ENCODE assay signal across 18 cellular contexts in the genomic region with DNA sequence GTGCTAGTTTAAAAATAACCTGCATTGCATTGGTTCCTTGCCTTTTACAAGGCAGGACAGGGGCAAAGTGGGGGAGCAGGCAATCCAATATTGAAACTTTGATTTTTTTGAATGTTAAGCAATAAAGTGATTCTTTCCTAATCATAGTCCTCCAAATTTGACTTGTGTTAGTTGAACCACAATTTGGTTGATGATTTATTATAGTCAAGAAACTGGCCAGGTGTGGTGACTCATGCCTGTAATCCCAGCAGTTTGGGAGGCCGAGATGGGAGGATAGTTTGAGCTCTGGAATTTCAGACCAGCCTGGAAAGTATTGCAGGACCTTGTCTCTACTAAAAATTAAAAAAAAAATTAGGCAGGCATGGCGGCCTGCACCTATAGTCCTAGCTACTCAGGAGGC. TPM values are rescaled to one million over a fixed set of nuclear protein-coding genes. Genes with fewer than 3 reads are reported as not detected.
DNase-seq lines count a peak whose midpoint lies in the region; ATAC-seq, FAIRE-seq and TF ChIP-seq lines count a peak whose summit lies in the region.
"Had no signal": no experiment of that assay in that cellular context is flagged by ENCODE, and none has a peak within 500 bp of the region (broad histone marks: within the 10 kb centered on the region; RNA-seq: fewer than 3 reads in every experiment).

No MANE protein-coding gene starts in this region.

- H2AFZ ChIP-seq in HepG2 (ENCODE audit: low read length) (no peak overlapping the region), osteoblast (ENCODE audit: low read length) (no peak overlapping the region)

- no peak for TF ChIP-seq POLR2A in HepG2 (IDR thresholded peaks at IDR 0.05; ENCODE audit: insufficient read depth in 1 of 2, low read depth in 2 of 2, low read length in 2 of 2)

- H3K79me2 ChIP-seq in HepG2 (ENCODE audit: insufficient read depth, low read length) = no peaks in the 10 kb centered on the region
- no peaks in the 10 kb centered on the region for H3K79me2 ChIP-seq in osteoblast (ENCODE audit: insufficient read depth, low read length)

- H4K20me1 ChIP-seq in HepG2 (ENCODE audit: insufficient read depth, low read length) = no peaks in the 10 kb centered on the region
- no peaks in the 10 kb centered on the region for H4K20me1 ChIP-seq in osteoblast (ENCODE audit: insufficient read depth, low read length)

- no peak for DNase-seq in RWPE2 (ENCODE audit: low spot score)
- DNase-seq in HepG2 (ENCODE audit: low spot score) = no peak
- no peak for DNase-seq in inferior parietal cortex (ENCODE audit: extremely low spot score)
- DNase-seq in osteoblast (ENCODE audit: insufficient read length, low spot score, missing footprints) = no peak
- no peak for DNase-seq in NCI-H1930 (lab: John Stamatoyannopoulos, UW)
- DNase-seq: activated CD4-positive, alpha-beta T cell treated with anti-CD3 and anti-CD28 coated beads for 4 hours; activated CD8-positive, alpha-beta memory T cell treated with anti-CD3 and anti-CD28 coated beads, Interleukin-2, amount 50 U/mL, for 4 hours; activated gamma-delta T cell treated with Interleukin-2 at 50 U/mL for 16 hours; COR-L47; NCI-H1092; NCI-H2107; NCI-H69; nephron progenitor cell; stimulated activated CD4-positive, alpha-beta T cell treated with anti-CD3 and anti-CD28 coated beads, Interleukin-1b, Interleukin-23, amount 100 ng/mL, for 48 hours; stimulated activated naive CD8-positive, alpha-beta T cell treated with anti-CD3 and anti-CD28 coated beads, Interleukin-15, amount 100 ng/mL, for 72 hours had no signal

- in situ Hi-C loops in HepG2 (cut with HindIII; ENCODE audit: extremely low pct_ligation_motif_present, low pct_unique_long_range_greater_than_20kb) = no loop called here

- H3K36me3 ChIP-seq in HEK293 (ENCODE audit: control insufficient read depth in 2 of 2, insufficient read depth in 1 of 2, low read length in 2 of 2) = no peaks in the 10 kb centered on the region
- no peaks in the 10 kb centered on the region for H3K36me3 ChIP-seq in RWPE2 (ENCODE audit: low read depth)
- no peaks in the 10 kb centered on the region for H3K36me3 ChIP-seq in HepG2 (replicated peaks in 1 of 2; ENCODE audit: control insufficient read depth in 1 of 2, insufficient read depth in 2 of 2, low read length in 2 of 2)
- no peaks in the 10 kb centered on the region for H3K36me3 ChIP-seq in skeletal muscle tissue (ENCODE audit: control insufficient read depth in 3 of 3, insufficient read depth in 3 of 3, low read length in 3 of 3)
- no peaks in the 10 kb centered on the region for H3K36me3 ChIP-seq in osteoblast (ENCODE audit: insufficient read depth, low read length)

- H3K4me2 ChIP-seq in HepG2 (ENCODE audit: low read depth, low read length) (no peak overlapping the region), osteoblast (ENCODE audit: insufficient read depth, low read length) (no peak overlapping the region)

- H3K4me1 ChIP-seq in HEK293 (ENCODE audit: control insufficient read depth, insufficient read depth, low read length) (peaks cover 56% of the 10 kb centered on the region), RWPE2 (ENCODE audit: insufficient read depth, poor library complexity, severe bottlenecking) (peaks cover 39% of the 10 kb centered on the region), HepG2 (ENCODE audit: insufficient read depth, low read length) (peaks cover 42% of the 10 kb centered on the region), skeletal muscle tissue (ENCODE audit: control insufficient read depth in 3 of 3, insufficient read depth in 3 of 3, low read length in 3 of 3) (peaks cover 4 to 20% (median 18%) of the 10 kb centered on the region in 3 donors), osteoblast (ENCODE audit: insufficient read depth, low read length) (peaks cover 17% of the 10 kb centered on the region)

- WGBS in HepG2 (ENCODE audit: low lambda C conversion rate) = 81% methylated on average over 2 of the region's 2 CpGs

- CTCF ChIA-PET in HEK293 (lab: Yijun Ruan, JAX) (interaction anchor here (0.6 to 1.4 kb wide), 2 partner anchors 134 to 251 kb away, joined by 3 to 4 read pairs; no protein-coding TSS in a partner anchor), HepG2 (lab: Yijun Ruan, JAX; ENCODE audit: low intra/inter-chr PET ratio, low total read pairs) (no interaction called here)

- no peaks in the 10 kb centered on the region for H3K9me3 ChIP-seq in HEK293 (ENCODE audit: control insufficient read depth, insufficient read depth, low read depth, low read length)
- no peaks in the 10 kb centered on the region for H3K9me3 ChIP-seq in RWPE2 (ENCODE audit: severe bottlenecking)
- no peaks in the 10 kb centered on the region for H3K9me3 ChIP-seq in HepG2 (ENCODE audit: low read length)
- H3K9me3 ChIP-seq in skeletal muscle tissue (ENCODE audit: control insufficient read depth in 3 of 3, low read length in 3 of 3) = no peaks in the 10 kb centered on the region
- no peaks in the 10 kb centered on the region for H3K9me3 ChIP-seq in osteoblast (ENCODE audit: low read depth, low read length)

- intact Hi-C loops in HepG2 (cut with micrococcal nuclease; ENCODE audit: unreplicated experiment) = no loop called here

- POLR2A ChIA-PET in HEK293 (lab: Yijun Ruan, JAX) (interaction anchor here (0.5 kb wide), 1 partner anchor 18 kb away, joined by 3 read pairs; no protein-coding TSS in a partner anchor), HepG2 (lab: Yijun Ruan, JAX) (interaction anchor here (1.2 to 2.3 kb wide), 3 partner anchors 35 to 54 kb away, joined by 3 to 8 read pairs (median 3); no protein-coding TSS in a partner anchor)

- H3K4me3 ChIP-seq in HEK293 (ENCODE audit: low read depth, low read length) = no peak overlapping the region
- no peak overlapping the region for H3K4me3 ChIP-seq in RWPE2 (ENCODE audit: severe bottlenecking)
- no peak overlapping the region for H3K4me3 ChIP-seq in HepG2 (replicated peaks in 1 of 3; ENCODE audit: insufficient read depth in 1 of 3, low read depth in 2 of 3, low read length in 3 of 3)
- H3K4me3 ChIP-seq in skeletal muscle tissue (ENCODE audit: low read length in 3 of 3) = no peak overlapping the region
- no peak overlapping the region for H3K4me3 ChIP-seq in osteoblast (ENCODE audit: insufficient read depth, low read length)
- H3K4me3 ChIP-seq: lung had no signal

- H3K27me3 ChIP-seq in RWPE2 (ENCODE audit: insufficient read depth, poor library complexity, severe bottlenecking) (no peaks in the 10 kb centered on the region), HepG2 (ENCODE audit: control insufficient read depth in 1 of 2, insufficient read depth in 2 of 2, low read length in 2 of 2) (no peaks in the 10 kb centered on the region), skeletal muscle tissue (ENCODE audit: control insufficient read depth in 3 of 3, insufficient read depth in 3 of 3, low read length in 3 of 3) (no peaks in the 10 kb centered on the region), osteoblast (ENCODE audit: insufficient read depth, low read length) (peaks cover 10% of the 10 kb centered on the region)

- H3K9ac ChIP-seq in HepG2 (ENCODE audit: insufficient read depth, low read depth, low read length) (no peak overlapping the region), skeletal muscle tissue (ENCODE audit: low read depth in 1 of 3, low read length in 3 of 3) (no peak overlapping the region)

- no peak for TF ChIP-seq RAD21 in HepG2 (CRISPR knock-in tag; IDR thresholded peaks at IDR 0.05)

- H3K27ac ChIP-seq in HEK293 (ENCODE audit: extremely low read depth, low read depth, low read length) (no peak overlapping the region), RWPE2 (ENCODE audit: poor library complexity, severe bottlenecking) (no peak overlapping the region), HepG2 (ENCODE audit: extremely low read length, insufficient read depth, low read length) (no peak overlapping the region), skeletal muscle tissue (ENCODE audit: low read depth, low read length) (peak overlapping the region; percentile 77), osteoblast (ENCODE audit: low read depth, low read length) (no peak overlapping the region)

- no TSS peak for BruUV-seq in HepG2 (replicated peaks; lab: Mats Ljungman, UMichigan)

- ATAC-seq in RWPE2 (ENCODE audit: low read depth) (0 out of 3 replicates have a peak, but pooled peaks have one; percentile 9), HepG2 (no peak)
- ATAC-seq: stimulated activated naive CD8-positive, alpha-beta T cell treated with anti-CD3 and anti-CD28 coated beads, Interleukin-15, amount 100 ng/mL, for 72 hours had no signal

- no peak for FAIRE-seq in HepG2 (lab: Jason Lieb, UNC)

- TF ChIP-seq EP300 in HepG2 (IDR thresholded peaks at IDR 0.05; ENCODE audit: low read depth in 2 of 2, low read length in 2 of 2) (no peak), HepG2 (CRISPR knock-in tag; IDR thresholded peaks at IDR 0.05; ENCODE audit: borderline replicate concordance) (no peak)

- TF ChIP-seq CTCF in HEK293 (tag by site-specific recombination; IDR thresholded peaks at IDR 0.05) = no peak
- no peak for TF ChIP-seq CTCF in RWPE2 (IDR thresholded peaks at IDR 0.05; ENCODE audit: poor library complexity, severe bottlenecking)
- no peak for TF ChIP-seq CTCF in HepG2 (CRISPR knock-in tag; IDR thresholded peaks at IDR 0.05)
- no peak for TF ChIP-seq CTCF in osteoblast (IDR thresholded peaks at IDR 0.05; ENCODE audit: extremely low read depth, low read depth, low read length)

RNA-seq across cellular contexts. Expression of gene ABLIM1, which starts 27.9 kb away (rescaled TPM):
- total RNA-seq in HepG2 (2016; rRNA removed; fragmentation: Illumina TruSeq; extraction: Trizol) = 59.4 and 98.7 TPM in 2 replicates
- total RNA-seq in HepG2 (2016; cell fraction: cytosol; rRNA removed; fragmentation: Illumina TruSeq; extraction: Trizol; ENCODE audit: low read depth) = 9.8 and 11.3 TPM in 2 replicates
- total RNA-seq in HepG2 (2016; cell fraction: insoluble cytoplasmic fraction; rRNA removed; fragmentation: Illumina TruSeq; extraction: Trizol) = 58.9 and 89.3 TPM in 2 replicates
- 46.0 and 48.9 TPM in 2 replicates for total RNA-seq in HepG2 (2016; cell fraction: membrane; rRNA removed; fragmentation: Illumina TruSeq; extraction: Trizol)
- 51.3 and 54.7 TPM in 2 replicates for total RNA-seq in HepG2 (2016; cell fraction: nucleus; rRNA removed; fragmentation: Illumina TruSeq; extraction: Trizol)
- polyA plus RNA-seq in HepG2 (2011; rRNA removed) = 68.6 and 92.7 TPM in 2 replicates
- polyA plus RNA-seq in HepG2 (2011; cell fraction: cytosol; rRNA removed) = 71.2 and 78.6 TPM in 2 replicates
- polyA plus RNA-seq in HepG2 (2011; cell fraction: nucleus; rRNA removed) = 66.0 and 78.5 TPM in 2 replicates
- polyA plus RNA-seq in HepG2 (2012) = 35.3 and 56.8 TPM in 2 replicates
- polyA plus RNA-seq in HepG2 (2016; cell fraction: cytosol; fragmentation: Illumina TruSeq; extraction: Trizol; ENCODE audit: low read depth) = 4.3 and 5.3 TPM in 2 replicates
- polyA plus RNA-seq in HepG2 (2016; cell fraction: insoluble cytoplasmic fraction; fragmentation: Illumina TruSeq; extraction: Trizol; ENCODE audit: low read depth) = 63.3 and 64.1 TPM in 2 replicates
- 17.7 and 19.0 TPM in 2 replicates for polyA plus RNA-seq in HepG2 (2016; cell fraction: membrane; fragmentation: Illumina TruSeq; extraction: Trizol; ENCODE audit: low read depth)
- polyA plus RNA-seq in HepG2 (2016; cell fraction: nucleus; fragmentation: Illumina TruSeq; extraction: Trizol; ENCODE audit: insufficient read depth, low read depth) = 43.5 and 44.5 TPM in 2 replicates
- polyA minus RNA-seq in HepG2 (2011; rRNA and poly(A)+ RNA removed; ENCODE audit: low replicate concordance) = 156 and 220 TPM in 2 replicates
- polyA minus RNA-seq in HepG2 (2011; cell fraction: cytosol; rRNA and poly(A)+ RNA removed) = 57.6 and 88.5 TPM in 2 replicates
- 98.6 and 111 TPM in 2 replicates for polyA minus RNA-seq in HepG2 (2011; cell fraction: nucleus; rRNA and poly(A)+ RNA removed)
- 34.4 TPM for total RNA-seq in skeletal muscle tissue
- total RNA-seq in osteoblast = 5.0 and 11.2 TPM in 2 replicates
